ENCODE assay signal across 1 cellular context in genomic region chr19:5561559-5561958, GRCh38.
TF ChIP-seq lines count a peak whose summit lies in the region.

No MANE protein-coding gene starts in this region.

TF ChIP-seq in K562, 482 proteins besides CTCF, POLR2A, EP300 and RAD21:
- TF ChIP-seq PCBP2 (IDR thresholded peaks at IDR 0.05; ENCODE audit: low read depth, low read length, poor library complexity, severe bottlenecking), result no peak
- TF ChIP-seq GABPB1 (CRISPR knock-in tag; IDR thresholded peaks at IDR 0.05), result no peak
- TF ChIP-seq KDM1A (IDR thresholded peaks at IDR 0.05), result peak; percentile 22 to 37; a peak in 1 of 4 replicates
- TF ChIP-seq PPARD (CRISPR knock-in tag; IDR thresholded peaks at IDR 0.05), result no peak
- peak; percentile 15; the same call in 1 of the 2 replicates for TF ChIP-seq ZKSCAN1 (IDR thresholded peaks at IDR 0.05; ENCODE audit: low read depth, low read length)
- 0 out of 2 replicates have a peak, but pooled peaks have one; percentile 58 for TF ChIP-seq CBX1 (IDR thresholded peaks at IDR 0.05; ENCODE audit: low read depth)
- TF ChIP-seq CREM (IDR thresholded peaks at IDR 0.05; ENCODE audit: low read depth), result no peak
- TF ChIP-seq BCOR (IDR thresholded peaks at IDR 0.05), result peak; percentile 68
- no peak for TF ChIP-seq NFXL1 (CRISPR knock-in tag; IDR thresholded peaks at IDR 0.05)
- peak in 1 of 2 experiments; percentile 47; a peak in 1 of 3 replicates for TF ChIP-seq CBX3 (IDR thresholded peaks at IDR 0.05; ENCODE audit: borderline replicate concordance in 1 of 2, low read length in 2 of 2)
- peak; percentile 86; the same call in 1 of the 2 replicates for TF ChIP-seq ZNF41 (CRISPR knock-in tag; conservative IDR thresholded peaks at IDR 0.05)
TF ChIP-seq in K562: peak in this region for 6.
